ENCODE assay signal across 24 cellular contexts in genomic region chr11:115333951-115334350, GRCh38.
"Had no signal": no experiment of that assay in that cellular context is flagged by ENCODE, and none has a peak within 500 bp of the region (broad histone marks: within the 10 kb centered on the region; RNA-seq: fewer than 3 reads in every experiment).

No MANE protein-coding gene starts in this region.

- H3K27ac ChIP-seq: ascending aorta, SJCRH30, SK-N-MC had no signal

- H3K36me3 ChIP-seq: ascending aorta, SJCRH30 had no signal

- DNase-seq: activated CD4-positive, alpha-beta T cell treated with anti-CD3 and anti-CD28 coated beads, Interleukin-2, amount 10 ng/mL, durations not matched to agents 24 days and 14 days; activated CD4-positive, alpha-beta T cell treated with anti-CD3 and anti-CD28 coated beads, Interleukin-2, amount 50 U/mL, for 4 hours; activated CD8-positive, alpha-beta T cell treated with anti-CD3 and anti-CD28 coated beads for 36 hours; activated gamma-delta T cell; activated naive CD4-positive, alpha-beta T cell treated with Interleukin-2 at 50 U/mL for 16 hours; activated naive CD8-positive, alpha-beta T cell treated with anti-CD3 and anti-CD28 coated beads, Interleukin-2, amount 10 ng/mL, durations not matched to agents 7 days and 5 days; activated T-cell treated with anti-CD3 and anti-CD28 coated beads, Interleukin-2, amount 50 U/mL, for 1 hour; amygdala; KG1; NCI-H1092 treated with DMSO at 0.1 percent for 48 hours; NCI-H1436; NCI-H1694; NCI-H1930; NCI-H2081 treated with DMSO at 0.1 percent for 48 hours; NCI-H226; NCI-H446 treated with DMSO at 0.1 percent for 48 hours; NCI-H526; NCI-H774; SHP77; SJCRH30; T1000 had no signal

- ATAC-seq: activated CD8-positive, alpha-beta T cell treated with anti-CD3 and anti-CD28 coated beads for 36 hours; Panc1 had no signal

- H3K4me1 ChIP-seq: ascending aorta, SJCRH30 had no signal

- H3K27me3 ChIP-seq: ascending aorta, SJCRH30 had no signal

- H3K9me3 ChIP-seq: ascending aorta, SJCRH30 had no signal

- H3K4me3 ChIP-seq: ascending aorta, SJCRH30, SK-N-MC had no signal
